Comparison of ENCODE assay signal across 15 cellular contexts in genomic region chr10:34290412-34291082, GRCh38.
DNase-seq lines count a peak whose midpoint lies in the region; ATAC-seq and TF ChIP-seq lines count a peak whose summit lies in the region.
"Had no signal": no experiment of that assay in that cellular context is flagged by ENCODE, and none has a peak within 500 bp of the region (broad histone marks: within the 10 kb centered on the region; RNA-seq: fewer than 3 reads in every experiment).

No MANE protein-coding gene starts in this region.

- H3K9ac ChIP-seq in SK-N-SH: peak overlapping the region; percentile 1; the same call in 1 of the 2 replicates

- H3K9me3 ChIP-seq in SK-N-SH (no peaks in the 10 kb centered on the region), prostate gland (no peaks in the 10 kb centered on the region)
- H3K9me3 ChIP-seq: colonic mucosa, SJSA1 had no signal

- peak overlapping the region; percentile 69 to 95 for H3K27ac ChIP-seq in SK-N-SH (ENCODE audit: low read depth in 2 of 2, low read length in 1 of 2)
- no peak overlapping the region for H3K27ac ChIP-seq in prostate gland
- H3K27ac ChIP-seq: colonic mucosa, SJSA1 had no signal

- peaks cover 52% of the 10 kb centered on the region for H3K4me1 Mint-ChIP-seq in osteocyte (ENCODE audit: unreplicated experiment)
- H3K4me1 Mint-ChIP-seq: naive B cell had no signal

- no peak overlapping the region for H3K4me3 Mint-ChIP-seq in osteocyte (ENCODE audit: unreplicated experiment)
- H3K4me3 Mint-ChIP-seq: CD4-positive, alpha-beta memory T cell; naive B cell had no signal

- TF ChIP-seq EP300 in SK-N-SH (IDR thresholded peaks at IDR 0.05; ENCODE audit: borderline replicate concordance in 1 of 2, low read depth in 1 of 2, low read length in 1 of 2): peak; percentile 52 to 59

- TF ChIP-seq CTCF in SK-N-SH (IDR thresholded peaks at IDR 0.05) (no peak), fibroblast of the aortic adventitia (IDR thresholded peaks at IDR 0.05; ENCODE audit: insufficient read depth, low read length) (no peak), osteocyte (IDR thresholded peaks at IDR 0.05) (no peak), prostate gland (IDR thresholded peaks at IDR 0.05) (no peak)

- H3K27me3 ChIP-seq in SK-N-SH (ENCODE audit: insufficient read depth) (no peaks in the 10 kb centered on the region), prostate gland (replicated peaks; ENCODE audit: insufficient read depth) (no peaks in the 10 kb centered on the region)
- H3K27me3 ChIP-seq: colonic mucosa, SJSA1 had no signal

- CTCF ChIA-PET in SK-N-SH (lab: Yijun Ruan, JAX): interaction anchor here (1.0 kb wide), 1 partner anchor 8 kb away, joined by 3 read pairs; no protein-coding TSS in a partner anchor

- peaks cover 17% of the 10 kb centered on the region for H3F3A ChIP-seq in SK-N-SH (replicated peaks; ENCODE audit: insufficient read depth)

- H3K4me1 ChIP-seq in SK-N-SH (ENCODE audit: control insufficient read depth in 1 of 2, insufficient read depth in 2 of 2, low read depth in 1 of 2, low read length in 1 of 2) (peaks cover 6 to 17% of the 10 kb centered on the region in 2 experiments), prostate gland (replicated peaks) (no peaks in the 10 kb centered on the region)
- H3K4me1 ChIP-seq: colonic mucosa had no signal

- no peak for ATAC-seq in HG02973 (IDR thresholded peaks at IDR 0.05; ENCODE audit: unreplicated experiment)

- WGBS in SK-N-SH (ENCODE audit: low lambda C conversion rate): 84% methylated on average over 2 of the region's 2 CpGs
- 67% methylated on average over 2 of the region's 2 CpGs for WGBS in prostate gland

- H3K9me2 ChIP-seq in SK-N-SH: no peaks in the 10 kb centered on the region

- intact Hi-C loops in prostate gland (cut with DNase I): no loop called here

- POLR2A ChIA-PET in SK-N-SH (lab: Yijun Ruan, JAX): no interaction called here

- no peaks in the 10 kb centered on the region for H3K79me2 ChIP-seq in SK-N-SH (ENCODE audit: insufficient read depth)

- no peaks in the 10 kb centered on the region for H3K36me3 ChIP-seq in SK-N-SH (replicated peaks in 1 of 2; ENCODE audit: control insufficient read depth in 1 of 2, insufficient read depth in 2 of 2, low read length in 1 of 2)
- H3K36me3 ChIP-seq in prostate gland: no peaks in the 10 kb centered on the region
- H3K36me3 ChIP-seq: colonic mucosa, SJSA1 had no signal

- peak; percentile 24 for DNase-seq in AG20443 (ENCODE audit: low spot score)
- DNase-seq in SK-N-SH: no peak
- DNase-seq in fibroblast of the aortic adventitia (ENCODE audit: low read depth): peak; percentile 94
- no peak for DNase-seq in osteocyte (ENCODE audit: extremely low spot score, unreplicated experiment)
- no peak for DNase-seq in NK-92 (lab: John Stamatoyannopoulos, UW; ENCODE audit: unreplicated experiment)
- DNase-seq in NCI-H526 treated with DMSO at 0.1 percent for 48 hours (lab: John Stamatoyannopoulos, UW): no peak
- DNase-seq in prostate gland (ENCODE audit: low spot score): no peak
- DNase-seq: activated CD4-positive, alpha-beta T cell treated with anti-CD3 and anti-CD28 coated beads for 1 hour; CD4-positive, alpha-beta memory T cell; colonic mucosa; naive B cell; NCI-H510A treated with DMSO at 0.1 percent for 48 hours had no signal

- 0 out of 2 replicates have a peak overlapping the region, but pooled peaks have one; percentile 28 for H3K4me2 ChIP-seq in SK-N-SH

- no peaks in the 10 kb centered on the region for H3K9me3 Mint-ChIP-seq in osteocyte (ENCODE audit: unreplicated experiment)
- H3K9me3 Mint-ChIP-seq: CD4-positive, alpha-beta memory T cell had no signal

- no peaks in the 10 kb centered on the region for H4K20me1 ChIP-seq in SK-N-SH (ENCODE audit: insufficient read depth)

- no peak for TF ChIP-seq RAD21 in SK-N-SH (IDR thresholded peaks at IDR 0.05; ENCODE audit: low read length)

- no peaks in the 10 kb centered on the region for H3K27me3 Mint-ChIP-seq in osteocyte (ENCODE audit: unreplicated experiment)
- H3K27me3 Mint-ChIP-seq: naive B cell had no signal

- H2AFZ ChIP-seq in SK-N-SH (ENCODE audit: low read depth): no peak overlapping the region

- TF ChIP-seq POLR2A in prostate gland (IDR thresholded peaks at IDR 0.05): no peak

- H3K4me3 ChIP-seq in SK-N-SH (ENCODE audit: low read depth in 2 of 2, low read length in 1 of 2): no peak overlapping the region
- no peak overlapping the region for H3K4me3 ChIP-seq in fibroblast of the aortic adventitia (ENCODE audit: low read depth, low read length)
- H3K4me3 ChIP-seq in prostate gland: no peak overlapping the region
- H3K4me3 ChIP-seq: colonic mucosa, SJSA1 had no signal

- H3K36me3 Mint-ChIP-seq in osteocyte (ENCODE audit: unreplicated experiment): peaks cover 2% of the 10 kb centered on the region
- H3K36me3 Mint-ChIP-seq: CD4-positive, alpha-beta memory T cell; naive B cell had no signal

- H3K27ac Mint-ChIP-seq in osteocyte (ENCODE audit: unreplicated experiment): peak overlapping the region; percentile 48
- H3K27ac Mint-ChIP-seq: activated T-helper 2 cell treated with anti-CD3 and anti-CD28 coated beads, Interferon-gamma antibody, Interleukin-2, Interleukin-4, amounts not matched to agents 10 μg/mL and 5 μg/mL and 100 μg/mL, durations not matched to agents 14 hours and 24 hours and 36 hours; naive B cell had no signal

TF ChIP-seq in SK-N-SH, 30 proteins besides CTCF, POLR2A, EP300 and RAD21:
- TF ChIP-seq FOSL2 (IDR thresholded peaks at IDR 0.05; ENCODE audit: borderline replicate concordance, low read depth) (peak; percentile 49), JUND (IDR thresholded peaks at IDR 0.05) (peak; percentile 69), NRF1 (IDR thresholded peaks at IDR 0.05; ENCODE audit: low read depth, low read length) (no peak), MAX (IDR thresholded peaks at IDR 0.05; ENCODE audit: low read depth) (peak; percentile 41; the same call in 1 of the 2 replicates), TEAD4 (IDR thresholded peaks at IDR 0.05; ENCODE audit: borderline replicate concordance, insufficient read depth) (peak; percentile 33; the same call in 1 of the 2 replicates), USF2 (IDR thresholded peaks at IDR 0.05; ENCODE audit: borderline replicate concordance, low read depth, low read length) (no peak), RXRA (IDR thresholded peaks at IDR 0.05; ENCODE audit: borderline replicate concordance, low read depth) (peak; percentile 54; the same call in 1 of the 2 replicates), SIN3A (IDR thresholded peaks at IDR 0.05; ENCODE audit: borderline replicate concordance, low read depth, low read length) (0 out of 2 replicates have a peak, but pooled peaks have one; percentile 46), RCOR1 (IDR thresholded peaks at IDR 0.05; ENCODE audit: low read length) (no peak), YY1 (IDR thresholded peaks at IDR 0.05; ENCODE audit: low read depth) (no peak), PBX3 (IDR thresholded peaks at IDR 0.05) (peak; percentile 79), TCF12 (IDR thresholded peaks at IDR 0.05) (peak; percentile 96), NFIC (IDR thresholded peaks at IDR 0.05; ENCODE audit: borderline replicate concordance) (peak; percentile 44; the same call in 1 of the 2 replicates), POLR2AphosphoS5 (IDR thresholded peaks at IDR 0.05; ENCODE audit: low read depth, low read length) (peak; percentile 65), GABPA (IDR thresholded peaks at IDR 0.05; ENCODE audit: low read depth) (no peak), USF1 (IDR thresholded peaks at IDR 0.05; ENCODE audit: borderline replicate concordance, low read depth) (no peak)

Comparison
In these comparisons a context has a peak if more than half of its experiments do, and no peak if none do; other contexts are left out.
1. DNase-seq: peak in AG20443 (single experiment) and fibroblast of the aortic adventitia (single experiment); none in SK-N-SH (single experiment), osteocyte (single experiment), NK-92 (single experiment), NCI-H526 treated with DMSO at 0.1 percent for 48 hours (single experiment) and prostate gland (single experiment).
2. H3K27ac ChIP-seq: peak in SK-N-SH (2 of 2); none in prostate gland (0 of 2).